Comparison of ENCODE assay signal across 8 cellular contexts in the genomic region with DNA sequence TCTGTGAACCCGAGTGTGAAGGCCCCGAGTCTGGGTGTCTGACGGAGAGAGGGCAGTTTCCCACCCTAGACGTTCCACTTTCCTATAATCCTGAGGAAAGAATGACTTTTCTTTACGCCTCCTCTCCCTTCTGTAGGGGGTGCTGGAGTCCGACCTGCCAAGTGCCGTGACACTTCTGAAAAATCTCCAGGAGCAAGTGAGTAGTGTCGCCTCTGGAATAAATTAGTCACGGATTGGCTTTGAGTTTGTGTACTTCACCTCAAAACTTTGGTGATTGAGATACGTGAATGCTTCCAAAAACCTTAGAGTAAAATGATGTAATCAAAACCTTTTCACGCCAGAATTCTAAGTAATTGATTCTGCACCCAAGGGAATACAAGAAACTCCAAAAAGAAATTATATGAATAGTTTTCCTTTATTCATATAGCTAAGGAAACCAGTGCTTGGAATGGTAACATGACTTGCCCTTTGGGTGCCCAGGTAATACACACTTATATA. TPM values are rescaled to one million over a fixed set of nuclear protein-coding genes. Genes with fewer than 3 reads are reported as not detected.
A peak's percentile ranks its signal among the peaks of the same experiment; 100 is the strongest.
DNase-seq lines count a peak whose midpoint lies in the region; ATAC-seq and TF ChIP-seq lines count a peak whose summit lies in the region.

No MANE protein-coding gene starts in this region.

- POLR2A ChIA-PET in GM10248 (lab: Yijun Ruan, JAX): no interaction called here

- H3K4me3 ChIP-seq in LNCaP clone FGC (ENCODE audit: low read depth, low read length) (peak overlapping the region; percentile 71), esophagus (ENCODE audit: low read depth in 1 of 2, low read length in 2 of 2) (peak overlapping the region; percentile 80 to 99), gastrocnemius medialis (peak overlapping the region; percentile 58 to 98 (median 88))

- H3K36me3 ChIP-seq in esophagus (ENCODE audit: control insufficient read depth in 2 of 2, insufficient read depth in 2 of 2, low read length in 1 of 2): peaks cover 0 to 4% of the 10 kb centered on the region in 2 donors
- peaks cover 0 to 40% of the 10 kb centered on the region in 2 donors for H3K36me3 ChIP-seq in gastrocnemius medialis

- H3K4me1 ChIP-seq in esophagus (ENCODE audit: control insufficient read depth in 2 of 2, insufficient read depth in 2 of 2, low read length in 1 of 2) (no peaks in the 10 kb centered on the region), gastrocnemius medialis (peaks cover 12% of the 10 kb centered on the region in 2 donors)

- TF ChIP-seq POLR2A in gastrocnemius medialis (IDR thresholded peaks at IDR 0.05): no peak

- intact Hi-C loops in gastrocnemius medialis (cut with DNase I; ENCODE audit: low total_unique reads): loop anchor here (1.0 to 10.0 kb wide), 5 partner anchors 87 to 975 kb away; partner anchors contain the start of genes DHRS4, HOMEZ, PABPN1 and SDR39U1

- H3K9me3 ChIP-seq in esophagus (ENCODE audit: control insufficient read depth in 2 of 2, insufficient read depth in 1 of 2, low read depth in 1 of 2, low read length in 1 of 2): no peaks in the 10 kb centered on the region
- no peaks in the 10 kb centered on the region for H3K9me3 ChIP-seq in gastrocnemius medialis

- 2 to 4% methylated on average over 11 of the region's 11 CpGs for WGBS in esophagus, 2 donors

- H3K27ac ChIP-seq in esophagus (ENCODE audit: low read depth in 2 of 2, low read length in 1 of 2) (peak overlapping the region; percentile 74 to 94), gastrocnemius medialis (peak overlapping the region; percentile 82 to 89 (median 86))

- in situ Hi-C loops in gastrocnemius medialis (cut with MboI; ENCODE audit: low sequenced_read_pairs in 4 of 4): loop anchor here in 3 of 4 donors (5.0 to 10.0 kb wide), 2 partner anchors 72 to 145 kb away; partner anchors contain the start of gene PABPN1 (in 3 of the 3)

- CTCF ChIA-PET in GM10248 (lab: Yijun Ruan, JAX): interaction anchor here (0.6 to 3.1 kb wide), 3 partner anchors 11 to 149 kb away, joined by 3 to 24 read pairs (median 4); partner anchors contain the start of gene PABPN1

- H3K27me3 ChIP-seq in esophagus (ENCODE audit: control insufficient read depth in 1 of 2, insufficient read depth in 2 of 2, low read length in 2 of 2): no peaks in the 10 kb centered on the region
- no peaks in the 10 kb centered on the region for H3K27me3 ChIP-seq in gastrocnemius medialis

- ATAC-seq in GM19438 (IDR thresholded peaks at IDR 0.05; ENCODE audit: low read depth, unreplicated experiment) (peak; percentile 3), gastrocnemius medialis (peak; percentile 1 to 2), HG02981 (IDR thresholded peaks at IDR 0.05; ENCODE audit: unreplicated experiment) (no peak), HG03469 (IDR thresholded peaks at IDR 0.05; ENCODE audit: unreplicated experiment) (no peak)

- DNase-seq in LNCaP clone FGC (ENCODE audit: low read depth) (no peak), gastrocnemius medialis (no peak), NCI-H2171 treated with DMSO at 0.1 percent for 48 hours (lab: John Stamatoyannopoulos, UW) (no peak), GM10248 (ENCODE audit: extremely low spot score) (no peak)

- TF ChIP-seq CTCF in LNCaP clone FGC (IDR thresholded peaks at IDR 0.05; ENCODE audit: control insufficient read depth, extremely low read depth, insufficient read depth) (no peak), gastrocnemius medialis (IDR thresholded peaks at IDR 0.05 in 4 of 5, conservative IDR thresholded peaks at IDR 0.05 in 1 of 5) (no peak), GM10248 (IDR thresholded peaks at IDR 0.05; ENCODE audit: control extremely low read depth, extremely low read depth, low read depth, missing control alignments) (no peak)

RNA-seq across cellular contexts. Expression of gene NGDN, which starts 0.5 kb away (rescaled TPM):
- polyA plus RNA-seq in esophagus: 10 to 100 TPM; 20.7 to 38.3 TPM
- 10 to 100 TPM; 27.9 to 41.9 (median 36.1) TPM for total RNA-seq in gastrocnemius medialis

RNA-seq across cellular contexts. Expression of gene MYH7, which starts 34.5 kb away (rescaled TPM):
- polyA plus RNA-seq in esophagus: under 1 TPM; 0.08 to 0.12 TPM
- 1,000 to 10,000 TPM; 1,360 to 5,274 (median 3,359) TPM for total RNA-seq in gastrocnemius medialis

Comparison
In these comparisons a context has a peak if more than half of its experiments do, and no peak if none do; other contexts are left out.
1. ATAC-seq: peak in GM19438 (single experiment) and gastrocnemius medialis (2 of 2); none in HG02981 (single experiment) and HG03469 (single experiment).
2. Peak in every context shown above with its lines, with median percentiles within 50 percentile points of each other: H3K4me3 ChIP-seq.